In genomic region chr11:83007477-83007876, GRCh38 we compare ENCODE assay signal across 11 cellular contexts.
DNase-seq lines count a peak whose midpoint lies in the region; ATAC-seq and TF ChIP-seq lines count a peak whose summit lies in the region.
"Had no signal": no experiment of that assay in that cellular context is flagged by ENCODE, and none has a peak within 500 bp of the region (broad histone marks: within the 10 kb centered on the region; RNA-seq: fewer than 3 reads in every experiment).

No MANE protein-coding gene starts in this region.

- intact Hi-C loops in Caco-2 (cut with micrococcal nuclease; ENCODE audit: unreplicated experiment), result no loop called here
- intact Hi-C loops in IMR-90 (cut with micrococcal nuclease), result no loop called here
- intact Hi-C loops in activated T-helper 2 cell treated with anti-CD3 and anti-CD28 coated beads, Interferon-gamma antibody, Interleukin-2, Interleukin-4, amounts not matched to agents 10 μg/mL and 5 μg/mL and 100 μg/mL, durations not matched to agents 14 hours and 24 hours and 36 hours (cut with micrococcal nuclease), result loop anchor here (1.0 to 10.0 kb wide), 4 partner anchors 64 to 1003 kb away; partner anchors contain the start of genes PCF11 and RAB30

- no peaks in the 10 kb centered on the region for H3K27me3 ChIP-seq in Caco-2 (replicated peaks; ENCODE audit: control insufficient read depth, insufficient read depth, low read length)
- no peaks in the 10 kb centered on the region for H3K27me3 ChIP-seq in IMR-90 (ENCODE audit: control insufficient read depth, insufficient read depth, low read length)
- H3K27me3 ChIP-seq: right lobe of liver had no signal

- no peak overlapping the region for H2BK5ac ChIP-seq in IMR-90 (ENCODE audit: low read depth, low read length, poor library complexity, severe bottlenecking)

- H3K36me3 Mint-ChIP-seq in Caco-2 (ENCODE audit: insufficient read depth, unreplicated experiment), result no peaks in the 10 kb centered on the region
- peaks cover 18% of the 10 kb centered on the region for H3K36me3 Mint-ChIP-seq in activated T-helper 2 cell treated with anti-CD3 and anti-CD28 coated beads, Interferon-gamma antibody, Interleukin-2, Interleukin-4, amounts not matched to agents 10 μg/mL and 5 μg/mL and 100 μg/mL, durations not matched to agents 14 hours and 24 hours and 36 hours (ENCODE audit: low read depth)
- H3K36me3 Mint-ChIP-seq in osteocyte (ENCODE audit: unreplicated experiment), result peaks cover 14% of the 10 kb centered on the region
- peaks cover 6 to 15% of the 10 kb centered on the region in 2 donors for H3K36me3 Mint-ChIP-seq in activated naive CD4-positive, alpha-beta T cell treated with anti-CD3 and anti-CD28 coated beads, Interleukin-2, amount 50 U/mL, for 72 hours
- H3K36me3 Mint-ChIP-seq in effector memory CD8-positive, alpha-beta T cell (ENCODE audit: insufficient read depth), result no peaks in the 10 kb centered on the region

- H2AK5ac ChIP-seq in IMR-90 (ENCODE audit: low read depth, low read length), result no peak overlapping the region

- peak overlapping the region; percentile 54 for H3K4me3 Mint-ChIP-seq in Caco-2 (ENCODE audit: unreplicated experiment)
- no peak overlapping the region for H3K4me3 Mint-ChIP-seq in activated T-helper 2 cell treated with anti-CD3 and anti-CD28 coated beads, Interferon-gamma antibody, Interleukin-2, Interleukin-4, amounts not matched to agents 10 μg/mL and 5 μg/mL and 100 μg/mL, durations not matched to agents 14 hours and 24 hours and 36 hours (ENCODE audit: low read depth)
- H3K4me3 Mint-ChIP-seq in osteocyte (ENCODE audit: unreplicated experiment), result peak overlapping the region; percentile 18
- H3K4me3 Mint-ChIP-seq in effector memory CD8-positive, alpha-beta T cell, result no peak overlapping the region

- H3K4ac ChIP-seq in IMR-90 (ENCODE audit: low read depth, low read length), result no peak overlapping the region

- BruUV-seq in Caco-2 (replicated peaks; lab: Mats Ljungman, UMichigan), result no TSS peak
- no TSS peak for BruUV-seq in IMR-90 (replicated peaks; lab: Mats Ljungman, UMichigan)

- peaks cover 11% of the 10 kb centered on the region; the same call in 1 of the 2 replicates for H4K20me1 ChIP-seq in IMR-90 (ENCODE audit: insufficient read depth, low read length)

- H3K79me1 ChIP-seq in IMR-90 (ENCODE audit: low read depth in 1 of 2, low read length in 2 of 2), result peaks cover 29 to 39% of the 10 kb centered on the region in 2 experiments

- TF ChIP-seq CTCF in Caco-2 (IDR thresholded peaks at IDR 0.05; ENCODE audit: insufficient read depth in 1 of 2, low read depth in 1 of 2, low read length in 1 of 2, severe bottlenecking in 1 of 2, unreplicated experiment in 1 of 2) (no peak), IMR-90 (conservative IDR thresholded peaks at IDR 0.05; ENCODE audit: low read depth, low read length) (no peak), osteocyte (IDR thresholded peaks at IDR 0.05) (no peak), GM13977 (IDR thresholded peaks at IDR 0.05; ENCODE audit: extremely low read depth, insufficient read depth, missing control alignments) (no peak)

- TF ChIP-seq POLR2A in IMR-90 (IDR thresholded peaks at IDR 0.05; ENCODE audit: low read depth, low read length), result no peak

- no peak overlapping the region; a peak in 1 of 4 replicates for H4K8ac ChIP-seq in IMR-90 (ENCODE audit: low read depth in 2 of 2, low read length in 2 of 2)

- H3K4me3 ChIP-seq in Caco-2 (ENCODE audit: low read depth, low read length) (no peak overlapping the region), IMR-90 (ENCODE audit: insufficient read depth, low read depth, low read length) (no peak overlapping the region)
- H3K4me3 ChIP-seq: GM23248, right lobe of liver had no signal

- no peak overlapping the region for H3K56ac ChIP-seq in IMR-90 (ENCODE audit: extremely low read depth, insufficient read depth, low read length)

- H3K36me3 ChIP-seq in Caco-2 (ENCODE audit: control insufficient read depth, insufficient read depth, low read length), result no peaks in the 10 kb centered on the region
- no peaks in the 10 kb centered on the region for H3K36me3 ChIP-seq in IMR-90 (ENCODE audit: control insufficient read depth, insufficient read depth, low read length)
- H3K36me3 ChIP-seq: right lobe of liver had no signal

- WGBS in IMR-90 (ENCODE audit: extremely low coverage in 2 of 2, insufficient read length in 1 of 2), 2 experiments, result no CpG with 5 or more reads among the region's 5 CpGs

- H4K91ac ChIP-seq in IMR-90 (ENCODE audit: insufficient read depth, low read depth, low read length), result no peak overlapping the region

- H2BK20ac ChIP-seq in IMR-90 (ENCODE audit: low read depth, low read length), result no peak overlapping the region

- dilution Hi-C loops in IMR-90 (cut with HindIII; ENCODE audit: low sequenced_read_pairs, unreplicated experiment), result no loop called here

- CTCF ChIA-PET in Caco-2 (lab: Charles Lee) (interaction anchor here (1.5 to 1.7 kb wide), 2 partner anchors 106 to 140 kb away, joined by 5 to 6 read pairs; partner anchors contain the start of gene DDIAS), IMR-90 (lab: Yijun Ruan, JAX) (no interaction called here)

- H3K23ac ChIP-seq in IMR-90 (ENCODE audit: low read depth, low read length), result no peak overlapping the region

- no peak overlapping the region for H2BK120ac ChIP-seq in IMR-90 (ENCODE audit: low read depth, low read length)

- H3K4me1 ChIP-seq in Caco-2 (peaks cover 25% of the 10 kb centered on the region), IMR-90 (ENCODE audit: control insufficient read depth, insufficient read depth, low read length) (peaks cover 15% of the 10 kb centered on the region)

- no peak overlapping the region for H3K27ac ChIP-seq in IMR-90 (ENCODE audit: insufficient read depth, low read length)
- H3K27ac ChIP-seq: GM23248, KMS-11 had no signal

- in situ Hi-C loops in IMR-90 (cut with MboI; ENCODE audit: low sequenced_read_pairs), result no loop called here
- in situ Hi-C loops in GM13977 (cut with MboI; ENCODE audit: low pct_unique_long_range_greater_than_20kb, low sequenced_read_pairs, unreplicated experiment), result no loop called here

- no peak overlapping the region for H3K9ac ChIP-seq in IMR-90 (ENCODE audit: low read depth, low read length)
- H3K9ac ChIP-seq: GM23248, KMS-11 had no signal

- H2BK15ac ChIP-seq in IMR-90 (ENCODE audit: low read depth, low read length), result no peak overlapping the region

- H3K9me3 ChIP-seq in Caco-2 (no peaks in the 10 kb centered on the region), IMR-90 (ENCODE audit: control insufficient read depth, insufficient read depth, low read length) (no peaks in the 10 kb centered on the region)
- H3K9me3 ChIP-seq: right lobe of liver had no signal

- POLR2A ChIA-PET in Caco-2 (lab: Charles Lee) (interaction anchor here (0.7 kb wide), 1 partner anchor 106 kb away, joined by 3 read pairs; the partner anchor contains the start of gene DDIAS), IMR-90 (lab: Charles Lee; ENCODE audit: unreplicated experiment) (no interaction called here)

- peaks cover 18% of the 10 kb centered on the region for H3K9me1 ChIP-seq in IMR-90 (ENCODE audit: insufficient read depth, low read length)

- no peak overlapping the region for H3K18ac ChIP-seq in IMR-90 (ENCODE audit: low read depth, low read length)

- ATAC-seq in IMR-90 (ENCODE audit: low read depth), result no peak
- no peak for ATAC-seq in activated naive CD4-positive, alpha-beta T cell treated with anti-CD3 and anti-CD28 coated beads, Interleukin-2, amount 50 U/mL, for 72 hours
- no peak for ATAC-seq in GM21447 (IDR thresholded peaks at IDR 0.05; ENCODE audit: unreplicated experiment)
- ATAC-seq in effector memory CD8-positive, alpha-beta T cell (replicated peaks), result no peak

- peak overlapping the region; percentile 57 for H2AK9ac ChIP-seq in IMR-90 (replicated peaks; ENCODE audit: low read depth, low read length, poor library complexity)

- TF ChIP-seq RAD21 in IMR-90 (IDR thresholded peaks at IDR 0.05; ENCODE audit: low read length), result no peak

- H3K4me1 Mint-ChIP-seq in Caco-2 (ENCODE audit: low read depth, unreplicated experiment), result peaks cover 30% of the 10 kb centered on the region
- H3K4me1 Mint-ChIP-seq in activated T-helper 2 cell treated with anti-CD3 and anti-CD28 coated beads, Interferon-gamma antibody, Interleukin-2, Interleukin-4, amounts not matched to agents 10 μg/mL and 5 μg/mL and 100 μg/mL, durations not matched to agents 14 hours and 24 hours and 36 hours (ENCODE audit: low read depth), result peaks cover 51% of the 10 kb centered on the region
- H3K4me1 Mint-ChIP-seq in osteocyte (ENCODE audit: unreplicated experiment), result peaks cover 63% of the 10 kb centered on the region
- peaks cover 5 to 9% of the 10 kb centered on the region in 2 donors for H3K4me1 Mint-ChIP-seq in effector memory CD8-positive, alpha-beta T cell (ENCODE audit: low read depth in 2 of 2)

- DNase-seq in Caco-2 (no peak), IMR-90 (no peak), osteocyte (ENCODE audit: extremely low spot score, unreplicated experiment) (no peak), GM13977 (ENCODE audit: low spot score) (no peak)
- no peak for DNase-seq in activated T-helper 2 cell treated with anti-CD3 and anti-CD28 coated beads, Interferon-gamma antibody, Interleukin-2, Interleukin-4, amounts not matched to agents 10 μg/mL and 5 μg/mL and 100 μg/mL, durations not matched to agents 14 hours and 24 hours and 36 hours (ENCODE audit: low spot score)
- DNase-seq in activated naive CD4-positive, alpha-beta T cell treated with anti-CD3 and anti-CD28 coated beads, Interleukin-2, amount 50 U/mL, for 72 hours (ENCODE audit: low spot score in 2 of 2), result no peak
- DNase-seq in effector memory CD8-positive, alpha-beta T cell, result no peak
- DNase-seq: GM23248 had no signal

- H4K5ac ChIP-seq in IMR-90 (ENCODE audit: low read depth, low read length), result no peak overlapping the region

- peak overlapping the region; percentile 76 for H3K27ac Mint-ChIP-seq in Caco-2 (ENCODE audit: unreplicated experiment)
- H3K27ac Mint-ChIP-seq in activated T-helper 2 cell treated with anti-CD3 and anti-CD28 coated beads, Interferon-gamma antibody, Interleukin-2, Interleukin-4, amounts not matched to agents 10 μg/mL and 5 μg/mL and 100 μg/mL, durations not matched to agents 14 hours and 24 hours and 36 hours, result peak overlapping the region; percentile 65
- H3K27ac Mint-ChIP-seq in osteocyte (ENCODE audit: unreplicated experiment), result no peak overlapping the region
- peak overlapping the region in 1 of 2 donors; percentile 89 for H3K27ac Mint-ChIP-seq in activated naive CD4-positive, alpha-beta T cell treated with anti-CD3 and anti-CD28 coated beads, Interleukin-2, amount 50 U/mL, for 72 hours
- no peak overlapping the region for H3K27ac Mint-ChIP-seq in effector memory CD8-positive, alpha-beta T cell

- H3K14ac ChIP-seq in IMR-90 (replicated peaks; ENCODE audit: low read depth, low read length), result no peak overlapping the region

- H3K9me3 Mint-ChIP-seq in Caco-2 (ENCODE audit: unreplicated experiment), result no peaks in the 10 kb centered on the region
- H3K9me3 Mint-ChIP-seq in activated T-helper 2 cell treated with anti-CD3 and anti-CD28 coated beads, Interferon-gamma antibody, Interleukin-2, Interleukin-4, amounts not matched to agents 10 μg/mL and 5 μg/mL and 100 μg/mL, durations not matched to agents 14 hours and 24 hours and 36 hours, result no peaks in the 10 kb centered on the region
- H3K9me3 Mint-ChIP-seq in osteocyte (ENCODE audit: unreplicated experiment), result no peaks in the 10 kb centered on the region
- no peaks in the 10 kb centered on the region for H3K9me3 Mint-ChIP-seq in activated naive CD4-positive, alpha-beta T cell treated with anti-CD3 and anti-CD28 coated beads, Interleukin-2, amount 50 U/mL, for 72 hours
- no peaks in the 10 kb centered on the region for H3K9me3 Mint-ChIP-seq in effector memory CD8-positive, alpha-beta T cell

- H2AFZ ChIP-seq in IMR-90 (replicated peaks; ENCODE audit: low read length, poor library complexity), result no peak overlapping the region
- H2AFZ ChIP-seq: GM23248 had no signal

- H3K27me3 Mint-ChIP-seq in Caco-2 (ENCODE audit: insufficient read depth, unreplicated experiment) (no peaks in the 10 kb centered on the region), osteocyte (ENCODE audit: unreplicated experiment) (no peaks in the 10 kb centered on the region)
- H3K27me3 Mint-ChIP-seq in activated T-helper 2 cell treated with anti-CD3 and anti-CD28 coated beads, Interferon-gamma antibody, Interleukin-2, Interleukin-4, amounts not matched to agents 10 μg/mL and 5 μg/mL and 100 μg/mL, durations not matched to agents 14 hours and 24 hours and 36 hours (ENCODE audit: low read depth), result no peaks in the 10 kb centered on the region
- no peaks in the 10 kb centered on the region for H3K27me3 Mint-ChIP-seq in effector memory CD8-positive, alpha-beta T cell

- no peak overlapping the region for H3K4me2 ChIP-seq in IMR-90 (ENCODE audit: low read depth, low read length)
- H3K4me2 ChIP-seq: KMS-11 had no signal

Comparison
In these comparisons a context has a peak if more than half of its experiments do, and no peak if none do; other contexts are left out.
1. H3K27ac Mint-ChIP-seq: peak in Caco-2 (single experiment) and activated T-helper 2 cell treated with anti-CD3 and anti-CD28 coated beads, Interferon-gamma antibody, Interleukin-2, Interleukin-4, amounts not matched to agents 10 μg/mL and 5 μg/mL and 100 μg/mL, durations not matched to agents 14 hours and 24 hours and 36 hours (single experiment); none in osteocyte (single experiment) and effector memory CD8-positive, alpha-beta T cell (0 of 2).
2. H3K4me3 Mint-ChIP-seq: peak in Caco-2 (single experiment) and osteocyte (single experiment); none in activated T-helper 2 cell treated with anti-CD3 and anti-CD28 coated beads, Interferon-gamma antibody, Interleukin-2, Interleukin-4, amounts not matched to agents 10 μg/mL and 5 μg/mL and 100 μg/mL, durations not matched to agents 14 hours and 24 hours and 36 hours (single experiment) and effector memory CD8-positive, alpha-beta T cell (0 of 2).